In the genomic region with DNA sequence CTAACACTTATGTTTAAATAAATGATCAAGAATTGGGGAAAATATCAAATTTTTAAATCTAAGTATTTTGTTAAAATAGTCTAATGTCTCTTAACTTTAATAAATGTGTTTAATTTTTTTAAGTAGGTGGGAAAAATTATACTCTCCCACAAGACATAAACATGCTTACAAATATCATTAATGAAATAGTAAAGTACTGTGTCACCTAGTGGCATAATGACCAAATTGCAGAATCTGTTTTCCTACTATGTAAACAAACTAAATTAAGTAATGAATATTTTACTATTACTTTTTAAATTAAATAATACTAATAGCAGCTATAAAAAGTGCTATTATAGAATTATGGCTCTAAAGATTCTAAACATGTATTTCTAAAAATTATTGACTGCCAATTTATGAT, we compare ENCODE assay signal across 10 cellular contexts. TPM values are rescaled to one million over a fixed set of nuclear protein-coding genes. Genes with fewer than 3 reads are reported as not detected.
A peak's percentile ranks its signal among the peaks of the same experiment; 100 is the strongest.
DNase-seq lines count a peak whose midpoint lies in the region; ATAC-seq and TF ChIP-seq lines count a peak whose summit lies in the region.
"Had no signal": no experiment of that assay in that cellular context is flagged by ENCODE, and none has a peak within 500 bp of the region (broad histone marks: within the 10 kb centered on the region; RNA-seq: fewer than 3 reads in every experiment).

No MANE protein-coding gene starts in this region.

- no peaks in the 10 kb centered on the region for H3K9me2 ChIP-seq in neural cell (ENCODE audit: insufficient read depth, low read length)

- no peaks in the 10 kb centered on the region for H3K27me3 ChIP-seq in body of pancreas
- H3K27me3 ChIP-seq in neural cell (ENCODE audit: insufficient read depth, low read depth, low read length), result no peaks in the 10 kb centered on the region
- H3K27me3 ChIP-seq: uterus had no signal

- H3K9me3 Mint-ChIP-seq in stimulated activated naive B cell treated with anti-CD40 and anti-IgM and Interleukin-4, amounts not matched to agents 10 μg/mL and 1 μg/mL and 100 μg/mL, for 72 hours, result no peaks in the 10 kb centered on the region

- TF ChIP-seq CTCF in body of pancreas (IDR thresholded peaks at IDR 0.05), result peak in 6 of 7 experiments; percentile 38 to 58 (median 44)
- peak; percentile 43 for TF ChIP-seq CTCF in neural cell (IDR thresholded peaks at IDR 0.05; ENCODE audit: poor library complexity, severe bottlenecking)

- H3K4me1 ChIP-seq in body of pancreas, result no peaks in the 10 kb centered on the region
- H3K4me1 ChIP-seq: uterus had no signal

- H3K4me3 Mint-ChIP-seq in stimulated activated naive B cell treated with anti-CD40 and anti-IgM and Interleukin-4, amounts not matched to agents 10 μg/mL and 1 μg/mL and 100 μg/mL, for 72 hours, result no peak overlapping the region

- H3K27me3 Mint-ChIP-seq in stimulated activated naive B cell treated with anti-CD40 and anti-IgM and Interleukin-4, amounts not matched to agents 10 μg/mL and 1 μg/mL and 100 μg/mL, for 72 hours, result no peaks in the 10 kb centered on the region

- no peaks in the 10 kb centered on the region for H3F3A ChIP-seq in neural cell (ENCODE audit: insufficient read depth, low read length, poor library complexity, severe bottlenecking)

- H3K4me1 Mint-ChIP-seq in stimulated activated naive B cell treated with anti-CD40 and anti-IgM and Interleukin-4, amounts not matched to agents 10 μg/mL and 1 μg/mL and 100 μg/mL, for 72 hours, result peaks cover 0 to 2% of the 10 kb centered on the region in 2 donors

- H4K20me1 ChIP-seq in neural cell (ENCODE audit: insufficient read depth), result no peaks in the 10 kb centered on the region

- peaks cover 27 to 58% of the 10 kb centered on the region in 2 donors for H3K36me3 Mint-ChIP-seq in stimulated activated naive B cell treated with anti-CD40 and anti-IgM and Interleukin-4, amounts not matched to agents 10 μg/mL and 1 μg/mL and 100 μg/mL, for 72 hours

- H3K4me2 ChIP-seq in neural cell (ENCODE audit: low read length), result no peak overlapping the region

- H3K9me3 ChIP-seq in body of pancreas, result no peaks in the 10 kb centered on the region
- no peaks in the 10 kb centered on the region for H3K9me3 ChIP-seq in neural cell (ENCODE audit: low read length)

- H3K27ac Mint-ChIP-seq in stimulated activated naive B cell treated with anti-CD40 and anti-IgM and Interleukin-4, amounts not matched to agents 10 μg/mL and 1 μg/mL and 100 μg/mL, for 72 hours, result no peak overlapping the region

- peaks cover 14% of the 10 kb centered on the region for H3K79me2 ChIP-seq in neural cell (replicated peaks; ENCODE audit: insufficient read depth, low read length)

- H3K36me3 ChIP-seq in body of pancreas (replicated peaks in 1 of 2; ENCODE audit: insufficient read depth in 1 of 2, low read depth in 2 of 2) (no peaks in the 10 kb centered on the region), neural cell (ENCODE audit: insufficient read depth, low read length) (peaks cover 4% of the 10 kb centered on the region)
- H3K36me3 ChIP-seq: uterus had no signal

- TF ChIP-seq EP300 in neural cell (conservative IDR thresholded peaks at IDR 0.05; ENCODE audit: poor library complexity, severe bottlenecking), result no peak

- intact Hi-C loops in body of pancreas (cut with DNase I), result no loop called here

- H3K9ac ChIP-seq in neural cell (ENCODE audit: low read length), result no peak overlapping the region

- no peak overlapping the region for H2AFZ ChIP-seq in neural cell (ENCODE audit: low read depth, low read length)

- TF ChIP-seq RAD21 in neural cell (conservative IDR thresholded peaks at IDR 0.05), result peak; percentile 49

- H3K27ac ChIP-seq in body of pancreas, result no peak overlapping the region
- no peak overlapping the region for H3K27ac ChIP-seq in neural cell (ENCODE audit: low read length)
- H3K27ac ChIP-seq in caudate nucleus (ENCODE audit: low read depth, low read length), result no peak overlapping the region
- H3K27ac ChIP-seq: uterus had no signal

- ATAC-seq in HG03354 (IDR thresholded peaks at IDR 0.05; ENCODE audit: poor library complexity, severe bottlenecking, unreplicated experiment) (peak; percentile 76), body of pancreas (no peak), GM21825 (IDR thresholded peaks at IDR 0.05; ENCODE audit: unreplicated experiment) (no peak)
- ATAC-seq in stimulated activated naive B cell treated with anti-CD40 and anti-IgM and Interleukin-4, amounts not matched to agents 10 μg/mL and 1 μg/mL and 100 μg/mL, for 72 hours (replicated peaks), result no peak

- H3K4me3 ChIP-seq in body of pancreas, result no peak overlapping the region
- no peak overlapping the region for H3K4me3 ChIP-seq in neural cell (ENCODE audit: low read length)
- H3K4me3 ChIP-seq: uterus had no signal

- DNase-seq in ELR (ENCODE audit: low read depth) (peak; percentile 36), body of pancreas (no peak), caudate nucleus (lab: John Stamatoyannopoulos, UW) (no peak), NOMO-1 treated with dmso at 0.1 percent for 144 hours (lab: John Stamatoyannopoulos, UW; ENCODE audit: unreplicated experiment) (no peak)
- no peak for DNase-seq in stimulated activated naive B cell treated with anti-CD40 and anti-IgM and Interleukin-4, amounts not matched to agents 10 μg/mL and 1 μg/mL and 100 μg/mL, for 72 hours
- DNase-seq: GOT3, uterus had no signal

- no peak for TF ChIP-seq POLR2A in body of pancreas (IDR thresholded peaks at IDR 0.05)

TF ChIP-seq in neural cell, 6 proteins besides CTCF, POLR2A, EP300 and RAD21:
- TF ChIP-seq SMC3 (conservative IDR thresholded peaks at IDR 0.05; ENCODE audit: poor library complexity), result peak; percentile 20
- no peak for TF ChIP-seq TAF1 (IDR thresholded peaks at IDR 0.05; ENCODE audit: low read depth)

RNA-seq across cellular contexts. Expression of a gene that starts 52.0 kb away (rescaled TPM):
- total RNA-seq in body of pancreas, result 1 to 10 TPM; 2.1 to 5.9 TPM
- polyA plus RNA-seq in neural cell, result 6.3 and 7.7 TPM in 2 replicates
- polyA minus RNA-seq in neural cell, result 5.1 and 7.4 TPM in 2 replicates
